In genomic region chr6:26651382-26651781, GRCh38 we compare ENCODE assay signal across 10 cellular contexts.
"Had no signal": no experiment of that assay in that cellular context is flagged by ENCODE, and none has a peak within 500 bp of the region (broad histone marks: within the 10 kb centered on the region; RNA-seq: fewer than 3 reads in every experiment).

No MANE protein-coding gene starts in this region.

- DNase-seq: GM23248, GOT3, H7, H9, HCEC 1CT, HFFc6 had no signal

- FAIRE-seq: H1 had no signal

- H3K9ac ChIP-seq: GM23248 had no signal

- H3K4me3 ChIP-seq: GM23248, GM23338, HAP-1 had no signal

- H3K4me2 ChIP-seq: GM23338 had no signal

- H3K27ac ChIP-seq: GM23248 had no signal

- H2AFZ ChIP-seq: GM23248, GM23338 had no signal

- ATAC-seq: GM23338, HCT116 had no signal
